Comparison of ENCODE assay signal across 1 cellular context in the genomic region with DNA sequence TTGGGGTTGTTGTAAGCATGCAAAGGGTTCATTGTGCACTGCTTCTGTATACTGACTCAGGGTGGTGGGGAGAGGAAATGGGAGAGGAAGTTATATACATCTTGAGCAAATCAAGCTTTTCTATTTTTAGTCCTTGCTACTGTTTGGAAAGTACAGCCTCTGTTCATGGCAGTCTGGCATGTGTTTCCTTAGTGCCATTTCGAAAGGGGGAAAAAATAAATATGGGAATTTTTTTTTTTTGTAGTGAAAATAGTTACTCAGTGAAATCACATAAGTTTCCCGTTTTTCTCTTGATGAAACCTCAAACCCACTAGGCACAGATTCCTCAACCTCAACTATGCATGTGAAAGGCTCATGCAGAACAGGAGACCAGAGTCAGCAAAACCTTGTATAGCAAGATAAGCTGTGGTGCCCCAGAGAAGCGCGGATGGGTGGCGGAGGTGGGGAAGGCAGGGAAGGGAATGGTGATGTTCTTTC.
TF ChIP-seq lines count a peak whose summit lies in the region.

No MANE protein-coding gene starts in this region.

TF ChIP-seq in SK-N-SH treated with all-trans-retinoic acid at 6 μM for 48 hours, 23 proteins besides CTCF, POLR2A, EP300 and RAD21 (continued from another document):
- TF ChIP-seq ZFP30 (CRISPR knock-in tag; IDR thresholded peaks at IDR 0.05) (no peak), ZFP3 (CRISPR knock-in tag; IDR thresholded peaks at IDR 0.05) (no peak), GLIS3 (CRISPR knock-in tag; IDR thresholded peaks at IDR 0.05) (no peak), ZNF565 (CRISPR knock-in tag; conservative IDR thresholded peaks at IDR 0.05; ENCODE audit: low read depth) (no peak), ZC3H10 (CRISPR knock-in tag; IDR thresholded peaks at IDR 0.05) (no peak)
- TF ChIP-seq, protein P1, sequence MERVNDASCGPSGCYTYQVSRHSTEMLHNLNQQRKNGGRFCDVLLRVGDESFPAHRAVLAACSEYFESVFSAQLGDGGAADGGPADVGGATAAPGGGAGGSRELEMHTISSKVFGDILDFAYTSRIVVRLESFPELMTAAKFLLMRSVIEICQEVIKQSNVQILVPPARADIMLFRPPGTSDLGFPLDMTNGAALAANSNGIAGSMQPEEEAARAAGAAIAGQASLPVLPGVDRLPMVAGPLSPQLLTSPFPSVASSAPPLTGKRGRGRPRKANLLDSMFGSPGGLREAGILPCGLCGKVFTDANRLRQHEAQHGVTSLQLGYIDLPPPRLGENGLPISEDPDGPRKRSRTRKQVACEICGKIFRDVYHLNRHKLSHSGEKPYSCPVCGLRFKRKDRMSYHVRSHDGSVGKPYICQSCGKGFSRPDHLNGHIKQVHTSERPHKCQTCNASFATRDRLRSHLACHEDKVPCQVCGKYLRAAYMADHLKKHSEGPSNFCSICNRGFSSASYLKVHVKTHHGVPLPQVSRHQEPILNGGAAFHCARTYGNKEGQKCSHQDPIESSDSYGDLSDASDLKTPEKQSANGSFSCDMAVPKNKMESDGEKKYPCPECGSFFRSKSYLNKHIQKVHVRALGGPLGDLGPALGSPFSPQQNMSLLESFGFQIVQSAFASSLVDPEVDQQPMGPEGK (CRISPR knock-in tag; IDR thresholded peaks at IDR 0.05; ENCODE audit: borderline replicate concordance), result no peak
